ENCODE assay signal across 1 cellular context in the genomic region with DNA sequence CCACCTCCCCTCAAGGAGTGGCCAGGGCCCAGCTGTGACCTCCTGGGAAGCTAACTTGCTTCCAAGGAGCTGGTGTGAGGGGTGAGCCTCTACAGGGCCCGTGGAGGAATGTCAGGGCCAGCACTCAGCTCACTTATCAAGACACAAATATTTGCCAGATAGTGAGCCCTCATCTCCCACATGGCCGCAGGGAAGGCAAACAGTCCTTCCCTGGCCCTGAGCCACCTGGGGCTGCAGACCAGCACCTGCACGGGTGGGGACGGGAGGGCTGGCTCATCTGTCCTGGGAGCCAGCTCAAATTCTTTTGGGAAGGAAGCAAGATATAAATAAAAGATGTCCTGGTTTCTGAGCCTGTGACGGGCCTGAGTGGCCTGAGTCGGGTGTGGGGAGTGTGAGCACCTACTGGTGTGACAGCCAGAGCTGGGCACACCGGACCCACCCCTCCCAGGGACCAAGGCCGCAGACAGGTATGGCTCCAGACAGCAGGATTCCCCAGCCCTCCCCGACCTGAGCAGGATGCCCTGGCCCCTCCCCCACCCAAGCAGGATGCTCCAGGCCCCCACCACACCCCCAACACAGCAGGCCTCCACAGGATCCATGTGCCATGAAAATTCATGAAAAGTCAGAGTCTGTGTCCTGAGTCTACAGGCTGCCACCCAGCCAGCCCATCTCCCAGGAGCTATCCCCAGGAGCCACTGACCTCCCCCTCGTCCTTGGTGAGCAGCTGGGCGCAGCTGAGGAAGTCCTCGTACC.
TF ChIP-seq lines count a peak whose summit lies in the region.

No MANE protein-coding gene starts in this region.

TF ChIP-seq in K562, 482 proteins besides CTCF, POLR2A, EP300 and RAD21:
- TF ChIP-seq NFIX (CRISPR knock-in tag; IDR thresholded peaks at IDR 0.05; ENCODE audit: low read depth) = no peak
- TF ChIP-seq NFIC (IDR thresholded peaks at IDR 0.05) = 0 out of 2 replicates have a peak, but pooled peaks have one; percentile 5
- TF ChIP-seq, protein P1, sequence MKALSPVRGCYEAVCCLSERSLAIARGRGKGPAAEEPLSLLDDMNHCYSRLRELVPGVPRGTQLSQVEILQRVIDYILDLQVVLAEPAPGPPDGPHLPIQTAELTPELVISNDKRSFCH (CRISPR knock-in tag; IDR thresholded peaks at IDR 0.05) = no peak
- TF ChIP-seq, protein P1 (tag; IDR thresholded peaks at IDR 0.05) = 0 out of 2 replicates have a peak, but pooled peaks have one; percentile 27
- TF ChIP-seq, protein P2, sequence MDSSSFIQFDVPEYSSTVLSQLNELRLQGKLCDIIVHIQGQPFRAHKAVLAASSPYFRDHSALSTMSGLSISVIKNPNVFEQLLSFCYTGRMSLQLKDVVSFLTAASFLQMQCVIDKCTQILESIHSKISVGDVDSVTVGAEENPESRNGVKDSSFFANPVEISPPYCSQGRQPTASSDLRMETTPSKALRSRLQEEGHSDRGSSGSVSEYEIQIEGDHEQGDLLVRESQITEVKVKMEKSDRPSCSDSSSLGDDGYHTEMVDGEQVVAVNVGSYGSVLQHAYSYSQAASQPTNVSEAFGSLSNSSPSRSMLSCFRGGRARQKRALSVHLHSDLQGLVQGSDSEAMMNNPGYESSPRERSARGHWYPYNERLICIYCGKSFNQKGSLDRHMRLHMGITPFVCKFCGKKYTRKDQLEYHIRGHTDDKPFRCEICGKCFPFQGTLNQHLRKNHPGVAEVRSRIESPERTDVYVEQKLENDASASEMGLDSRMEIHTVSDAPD (CRISPR knock-in tag; IDR thresholded peaks at IDR 0.05) = no peak
- 0 out of 2 replicates have a peak, but pooled peaks have one; percentile 10 for TF ChIP-seq CBFA2T3 (IDR thresholded peaks at IDR 0.05)
- TF ChIP-seq ZNF766 (CRISPR knock-in tag; conservative IDR thresholded peaks at IDR 0.05) = 0 out of 2 replicates have a peak, but pooled peaks have one; percentile 12
